In the genomic region with DNA sequence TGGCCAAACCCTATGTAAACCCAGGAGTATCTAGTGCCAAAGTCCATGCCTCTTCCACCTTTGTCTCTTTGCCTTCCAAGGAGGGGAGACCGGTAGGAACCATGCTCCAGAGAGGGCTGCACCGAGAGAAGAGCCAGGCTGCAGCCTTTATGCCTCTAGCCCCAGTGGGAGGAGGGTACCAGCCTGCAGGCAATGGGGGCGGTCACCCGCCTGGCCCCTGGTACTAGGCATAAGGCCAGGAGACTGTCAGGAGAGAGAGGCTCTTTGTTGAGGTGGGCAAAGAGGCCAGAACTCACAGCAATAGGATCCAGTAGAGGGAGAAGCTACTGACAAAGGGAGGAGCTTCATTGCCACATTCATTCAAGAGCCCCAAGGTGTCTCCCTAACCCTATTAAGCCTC, we compare ENCODE assay signal across 1 cellular context.
TF ChIP-seq lines count a peak whose summit lies in the region.

No MANE protein-coding gene starts in this region.

TF ChIP-seq in H1, 55 proteins besides CTCF, POLR2A, EP300 and RAD21 (continued from another document):
- TF ChIP-seq, protein P1, sequence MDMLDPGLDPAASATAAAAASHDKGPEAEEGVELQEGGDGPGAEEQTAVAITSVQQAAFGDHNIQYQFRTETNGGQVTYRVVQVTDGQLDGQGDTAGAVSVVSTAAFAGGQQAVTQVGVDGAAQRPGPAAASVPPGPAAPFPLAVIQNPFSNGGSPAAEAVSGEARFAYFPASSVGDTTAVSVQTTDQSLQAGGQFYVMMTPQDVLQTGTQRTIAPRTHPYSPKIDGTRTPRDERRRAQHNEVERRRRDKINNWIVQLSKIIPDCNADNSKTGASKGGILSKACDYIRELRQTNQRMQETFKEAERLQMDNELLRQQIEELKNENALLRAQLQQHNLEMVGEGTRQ (IDR thresholded peaks at IDR 0.05; ENCODE audit: low read length), result no peak
- TF ChIP-seq NRF1 (IDR thresholded peaks at IDR 0.05; ENCODE audit: low read depth, low read length), result no peak
- no peak for TF ChIP-seq BACH1 (IDR thresholded peaks at IDR 0.05; ENCODE audit: low read length)
- no peak for TF ChIP-seq JUN (IDR thresholded peaks at IDR 0.05; ENCODE audit: low read depth, low read length)
- TF ChIP-seq, protein P2, sequence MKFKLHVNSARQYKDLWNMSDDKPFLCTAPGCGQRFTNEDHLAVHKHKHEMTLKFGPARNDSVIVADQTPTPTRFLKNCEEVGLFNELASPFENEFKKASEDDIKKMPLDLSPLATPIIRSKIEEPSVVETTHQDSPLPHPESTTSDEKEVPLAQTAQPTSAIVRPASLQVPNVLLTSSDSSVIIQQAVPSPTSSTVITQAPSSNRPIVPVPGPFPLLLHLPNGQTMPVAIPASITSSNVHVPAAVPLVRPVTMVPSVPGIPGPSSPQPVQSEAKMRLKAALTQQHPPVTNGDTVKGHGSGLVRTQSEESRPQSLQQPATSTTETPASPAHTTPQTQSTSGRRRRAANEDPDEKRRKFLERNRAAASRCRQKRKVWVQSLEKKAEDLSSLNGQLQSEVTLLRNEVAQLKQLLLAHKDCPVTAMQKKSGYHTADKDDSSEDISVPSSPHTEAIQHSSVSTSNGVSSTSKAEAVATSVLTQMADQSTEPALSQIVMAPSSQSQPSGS (IDR thresholded peaks at IDR 0.05; ENCODE audit: low read length), result no peak
